Comparison of ENCODE assay signal across 15 cellular contexts in the genomic region with DNA sequence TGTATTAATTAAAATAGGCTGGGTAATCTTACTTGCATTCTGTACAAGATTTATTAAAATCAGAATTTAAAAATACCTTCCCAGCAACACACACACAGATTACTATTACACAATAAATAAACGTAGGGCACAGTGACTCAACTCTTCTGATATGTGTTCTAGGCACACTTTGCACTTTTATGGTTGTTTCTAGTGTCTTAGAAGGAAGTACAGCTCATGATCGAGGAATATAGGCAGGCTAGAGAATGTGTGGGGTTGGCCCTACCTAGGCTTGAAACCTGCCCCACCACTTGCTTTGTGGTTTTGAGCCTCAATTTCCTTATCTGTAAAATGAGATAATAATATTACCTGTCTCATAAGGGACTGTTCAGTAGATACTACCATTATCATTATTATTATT.
"Had no signal": no experiment of that assay in that cellular context is flagged by ENCODE, and none has a peak within 500 bp of the region (broad histone marks: within the 10 kb centered on the region; RNA-seq: fewer than 3 reads in every experiment).

No MANE protein-coding gene starts in this region.

- H3K4me1 ChIP-seq: esophagus muscularis mucosa, gastrocnemius medialis, sigmoid colon, testis had no signal

- H3K36me3 ChIP-seq: esophagus muscularis mucosa, gastrocnemius medialis, sigmoid colon, WERI-Rb-1 had no signal

- H3K27me3 ChIP-seq: esophagus muscularis mucosa, gastrocnemius medialis, sigmoid colon, testis had no signal

- H3K4me3 ChIP-seq: esophagus muscularis mucosa, gastrocnemius medialis, sigmoid colon, testis had no signal

- ATAC-seq: activated CD8-positive, alpha-beta T cell treated with anti-CD3 and anti-CD28 coated beads for 36 hours; gastrocnemius medialis; stimulated activated naive CD8-positive, alpha-beta T cell treated with anti-CD3 and anti-CD28 coated beads, Interleukin-15, amount 100 ng/mL, for 72 hours; T-cell had no signal

- H3K27ac ChIP-seq: esophagus muscularis mucosa, gastrocnemius medialis, sigmoid colon, testis, WERI-Rb-1 had no signal

- H3K9me3 ChIP-seq: gastrocnemius medialis, sigmoid colon, testis had no signal

- DNase-seq: activated CD4-positive, alpha-beta T cell treated with anti-CD3 and anti-CD28 coated beads for 4 hours; activated CD8-positive, alpha-beta memory T cell treated with anti-CD3 and anti-CD28 coated beads, Interleukin-2, amount 50 U/mL, for 4 hours; activated CD8-positive, alpha-beta T cell treated with anti-CD3 and anti-CD28 coated beads for 36 hours; activated naive CD4-positive, alpha-beta T cell; cerebellar nuclear complex; endodermal cell; gastrocnemius medialis; sigmoid colon; stimulated activated CD4-positive, alpha-beta T cell treated with anti-CD3 and anti-CD28 coated beads, Interleukin-2, amount 100 ng/mL, for 48 hours; stimulated activated naive CD8-positive, alpha-beta T cell treated with anti-CD3 and anti-CD28 coated beads, Interleukin-15, amount 100 ng/mL, for 72 hours; T-cell; T1000; testis; WERI-Rb-1 had no signal
